In genomic region chr6:164252260-164252659, GRCh38 we compare ENCODE assay signal across 8 cellular contexts.
"Had no signal": no experiment of that assay in that cellular context is flagged by ENCODE, and none has a peak within 500 bp of the region (broad histone marks: within the 10 kb centered on the region; RNA-seq: fewer than 3 reads in every experiment).

No MANE protein-coding gene starts in this region.

- H3K36me3 ChIP-seq: HAP-1 had no signal

- H3K27ac ChIP-seq: HL-60 had no signal

- H3K9me3 ChIP-seq: HAP-1 had no signal

- ATAC-seq: HCT116, HepG2, K562 had no signal

- H3K4me3 ChIP-seq: GM23338, HAP-1, K562 had no signal

- DNase-seq: HFFc6, IMR-90 had no signal
